In genomic region chr7:101163281-101164070, GRCh38 we compare ENCODE assay signal across 8 cellular contexts. TPM values are rescaled to one million over a fixed set of nuclear protein-coding genes. Genes with fewer than 3 reads are reported as not detected.
A peak's percentile ranks its signal among the peaks of the same experiment; 100 is the strongest.
DNase-seq lines count a peak whose midpoint lies in the region; ATAC-seq and TF ChIP-seq lines count a peak whose summit lies in the region.

No MANE protein-coding gene starts in this region.

- H3K4me3 ChIP-seq in endodermal cell (ENCODE audit: low read length) (peak overlapping the region; percentile 62), ovary (peak overlapping the region; percentile 25)

- in situ Hi-C loops in SK-MEL-5 (cut with HindIII; ENCODE audit: low pct_unique_long_range_greater_than_20kb, low sequenced_read_pairs): no loop called here

- H3K27ac ChIP-seq in endodermal cell (ENCODE audit: low read depth, low read length) (no peak overlapping the region), ovary (no peak overlapping the region)

- peaks cover 72% of the 10 kb centered on the region for H3K27me3 Mint-ChIP-seq in endodermal cell (ENCODE audit: insufficient read depth)

- DNase-seq in DMS53 (lab: John Stamatoyannopoulos, UW) (peak; percentile 93), HUDEP-2 (lab: John Stamatoyannopoulos, UW; ENCODE audit: unreplicated experiment in 76 of 76) (peak in 67 of 76 experiments; percentile 4 to 86 (median 62)), SK-MEL-5 (ENCODE audit: low read depth, low spot score) (peak; percentile 73), endodermal cell (peak; percentile 85), ovary (peak in 2 of 5 donors; percentile 47 to 48), HPDE6-E6E7 (ENCODE audit: extremely low spot score) (no peak)
- no peak for DNase-seq in stimulated activated naive CD4-positive, alpha-beta T cell treated with Interleukin-2 at 50 U/mL for 16 hours (lab: John Stamatoyannopoulos, UW)

- WGBS in endodermal cell (ENCODE audit: insufficient coverage in 1 of 2, insufficient read length in 1 of 2), 2 experiments: 0 to 1% methylated on average over 14 to 92 of the region's 92 CpGs
- WGBS in ovary, 3 donors: 0 to 1% (median 1%) methylated on average over 79 to 92 of the region's 92 CpGs

- H3K4me3 Mint-ChIP-seq in endodermal cell: peak overlapping the region; percentile 53

- no peaks in the 10 kb centered on the region for H3K9me3 ChIP-seq in endodermal cell (ENCODE audit: control insufficient read depth, low read length)
- no peaks in the 10 kb centered on the region for H3K9me3 ChIP-seq in ovary

- no peak for TF ChIP-seq EP300 in ovary (IDR thresholded peaks at IDR 0.05)

- no peak for TF ChIP-seq CTCF in endodermal cell (conservative IDR thresholded peaks at IDR 0.05)
- no peak for TF ChIP-seq CTCF in ovary (IDR thresholded peaks at IDR 0.05)

- intact Hi-C loops in ovary (cut with DNase I): loop anchor here in 2 of 4 donors (10.0 kb wide), 2 partner anchors 101 to 269 kb away; partner anchors contain the start of gene ACHE (in 1 of the 2)

- TF ChIP-seq POLR2A in ovary (IDR thresholded peaks at IDR 0.05): no peak

- no peak overlapping the region for H3K27ac Mint-ChIP-seq in endodermal cell

- ATAC-seq in HG02571 (IDR thresholded peaks at IDR 0.05; ENCODE audit: unreplicated experiment): no peak

- H3K9me3 Mint-ChIP-seq in endodermal cell: no peaks in the 10 kb centered on the region

- H3K4me1 Mint-ChIP-seq in endodermal cell: peaks cover 16% of the 10 kb centered on the region

- peaks cover 6% of the 10 kb centered on the region for H3K36me3 Mint-ChIP-seq in endodermal cell (ENCODE audit: low read depth)

- no peak overlapping the region for H3K9ac ChIP-seq in endodermal cell (ENCODE audit: extremely low read depth, low read length, poor library complexity, severe bottlenecking)

- H3K4me1 ChIP-seq in endodermal cell (ENCODE audit: control insufficient read depth, insufficient read depth, low read length): peaks cover 2% of the 10 kb centered on the region
- H3K4me1 ChIP-seq in ovary (ENCODE audit: insufficient read depth): peaks cover 14% of the 10 kb centered on the region

- H3K27me3 ChIP-seq in endodermal cell (ENCODE audit: control insufficient read depth, insufficient read depth, low read length, poor library complexity, severe bottlenecking) (peaks cover 68% of the 10 kb centered on the region), ovary (peaks cover 2% of the 10 kb centered on the region)

- peaks cover 5% of the 10 kb centered on the region for H3K36me3 ChIP-seq in endodermal cell (ENCODE audit: control insufficient read depth, insufficient read depth, low read length)
- H3K36me3 ChIP-seq in ovary: no peaks in the 10 kb centered on the region

RNA-seq across cellular contexts. Expression of gene VGF, which starts 1.9 kb away (rescaled TPM):
- total RNA-seq in SK-MEL-5 (2014; rRNA removed; shearing (Covaris generic)): 848 and 983 TPM in 2 replicates
- 5,294 and 5,718 TPM in 2 replicates for polyA plus RNA-seq in SK-MEL-5 (2015; cell fraction: cytosol; rRNA removed)
- polyA plus RNA-seq in SK-MEL-5 (2015; cell fraction: nucleus; rRNA removed): 511 and 943 TPM in 2 replicates
- total RNA-seq in endodermal cell: 1 to 10 TPM in 1 of 2 donors, not detected in 1; 2.8 TPM
- polyA plus RNA-seq in endodermal cell (2013, experiment 1 of 2): 2.1 TPM
- polyA plus RNA-seq in endodermal cell (2013, experiment 2 of 2): 5.1 TPM
- total RNA-seq in ovary: under 1 TPM in 1 of 7 donors, not detected in 6; 0.20 TPM
- under 1 TPM in 1 of 2 donors, not detected in 1; 0.04 TPM for polyA plus RNA-seq in ovary

RNA-seq across cellular contexts. Expression of gene AP1S1, which starts 9.2 kb away (rescaled TPM):
- total RNA-seq in SK-MEL-5 (2014; rRNA removed; shearing (Covaris generic)): 329 and 367 TPM in 2 replicates
- 221 and 277 TPM in 2 replicates for polyA plus RNA-seq in SK-MEL-5 (2015; cell fraction: cytosol; rRNA removed)
- 105 and 125 TPM in 2 replicates for polyA plus RNA-seq in SK-MEL-5 (2015; cell fraction: nucleus; rRNA removed)
- total RNA-seq in endodermal cell (10 to 100 TPM; 43.8 to 50.2 TPM), ovary (10 to 100 TPM; 17.4 to 32.0 (median 25.5) TPM)
- 59.8 TPM for polyA plus RNA-seq in endodermal cell (2013, experiment 1 of 2)
- polyA plus RNA-seq in endodermal cell (2013, experiment 2 of 2): 59.3 TPM
- polyA plus RNA-seq in ovary: 10 to 100 TPM; 35.2 to 54.9 TPM

RNA-seq across cellular contexts. Expression of gene NAT16, which starts 16.6 kb away (rescaled TPM):
- 1.5 and 3.9 TPM in 2 replicates for total RNA-seq in SK-MEL-5 (2014; rRNA removed; shearing (Covaris generic))
- 28.7 and 33.0 TPM in 2 replicates for polyA plus RNA-seq in SK-MEL-5 (2015; cell fraction: cytosol; rRNA removed)
- polyA plus RNA-seq in SK-MEL-5 (2015; cell fraction: nucleus; rRNA removed): 57.6 and 61.1 TPM in 2 replicates
- total RNA-seq in endodermal cell (under 1 TPM; 0.15 to 0.20 TPM), ovary (not detected)
- polyA plus RNA-seq in endodermal cell (2013, experiment 1 of 2): 1.4 TPM
- polyA plus RNA-seq in endodermal cell (2013, experiment 2 of 2): 0.95 TPM
- not detected for polyA plus RNA-seq in ovary

RNA-seq across cellular contexts. Expression of gene SERPINE1, which starts 36.6 kb away (rescaled TPM):
- 0.27 TPM in 1 of 2 replicates, not detected in the other for total RNA-seq in SK-MEL-5 (2014; rRNA removed; shearing (Covaris generic))
- 0.42 and 0.47 TPM in 2 replicates for polyA plus RNA-seq in SK-MEL-5 (2015; cell fraction: cytosol; rRNA removed)
- polyA plus RNA-seq in SK-MEL-5 (2015; cell fraction: nucleus; rRNA removed): 0.36 TPM in 1 of 2 replicates, not detected in the other
- total RNA-seq in endodermal cell: 1 to 10 TPM in 1 of 2 donors, under 1 TPM in 1; 0.89 to 4.9 TPM
- 6.6 TPM for polyA plus RNA-seq in endodermal cell (2013, experiment 1 of 2)
- polyA plus RNA-seq in endodermal cell (2013, experiment 2 of 2): 8.2 TPM
- 10 to 100 TPM in 6 of 7 donors, 1 to 10 TPM in 1; 4.0 to 81.6 (median 20.9) TPM for total RNA-seq in ovary
- polyA plus RNA-seq in ovary: 10 to 100 TPM; 13.1 to 19.9 TPM

RNA-seq across cellular contexts. Expression of gene MOGAT3, which starts 37.4 kb away (rescaled TPM):
- total RNA-seq in SK-MEL-5 (2014; rRNA removed; shearing (Covaris generic)): not detected in 2 replicates
- polyA plus RNA-seq in SK-MEL-5 (2015; cell fraction: cytosol; rRNA removed): not detected in 2 replicates
- polyA plus RNA-seq in SK-MEL-5 (2015; cell fraction: nucleus; rRNA removed): not detected in 2 replicates
- total RNA-seq in endodermal cell: 1 to 10 TPM in 1 of 2 donors, not detected in 1; 1.3 TPM
- not detected for polyA plus RNA-seq in endodermal cell (2013, experiment 1 of 2)
- not detected for polyA plus RNA-seq in endodermal cell (2013, experiment 2 of 2)
- under 1 TPM in 1 of 7 donors, not detected in 6; 0.24 TPM for total RNA-seq in ovary
- not detected for polyA plus RNA-seq in ovary

Comparison
In these comparisons a context has a peak if more than half of its experiments do, and no peak if none do; other contexts are left out.
1. DNase-seq: peak in DMS53 (single experiment), HUDEP-2 (67 of 76), SK-MEL-5 (single experiment) and endodermal cell (single experiment); none in stimulated activated naive CD4-positive, alpha-beta T cell treated with Interleukin-2 at 50 U/mL for 16 hours (single experiment) and HPDE6-E6E7 (single experiment).
2. RNA of gene VGF, which starts 1.9 kb away (total RNA-seq): 848 to 983 TPM in SK-MEL-5; 2.8 TPM in endodermal cell and 0.20 TPM in ovary; every median in the first group is over 100 times any median in the second.